Comparison of ENCODE assay signal across 21 cellular contexts in the genomic region with DNA sequence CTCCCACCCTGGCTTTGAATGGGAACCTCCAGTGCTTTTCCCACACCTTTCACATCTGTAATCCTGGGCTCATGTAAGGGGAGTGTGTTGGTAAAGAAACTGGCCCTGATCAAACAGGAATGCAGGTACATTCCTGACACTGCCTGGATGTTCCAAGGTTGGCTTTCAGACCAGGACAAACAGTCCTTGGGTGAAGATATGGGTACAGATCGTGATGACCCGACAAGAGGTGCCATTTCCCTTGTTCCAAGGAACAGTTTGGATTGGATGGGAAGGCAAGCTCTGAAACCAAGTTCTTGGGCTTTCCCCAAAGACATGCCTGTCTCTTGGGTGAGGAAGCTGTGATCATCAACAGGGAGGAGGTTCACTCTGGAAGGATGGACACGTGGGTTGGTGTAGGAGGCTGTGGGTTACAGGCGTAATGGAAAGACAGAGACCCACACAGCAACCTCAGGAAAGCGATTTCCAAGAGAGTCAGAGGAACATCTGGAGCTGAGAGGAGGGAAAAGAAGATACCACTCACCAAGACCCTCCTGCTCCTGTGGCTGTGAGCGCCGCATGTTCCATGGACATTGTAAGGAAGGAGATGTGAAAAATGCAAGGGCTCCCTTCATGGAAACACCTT. TPM values are rescaled to one million over a fixed set of nuclear protein-coding genes. Genes with fewer than 3 reads are reported as not detected.
A peak's percentile ranks its signal among the peaks of the same experiment; 100 is the strongest.
DNase-seq lines count a peak whose midpoint lies in the region; ATAC-seq and TF ChIP-seq lines count a peak whose summit lies in the region.
"Had no signal": no experiment of that assay in that cellular context is flagged by ENCODE, and none has a peak within 500 bp of the region (broad histone marks: within the 10 kb centered on the region; RNA-seq: fewer than 3 reads in every experiment).

No MANE protein-coding gene starts in this region.

- peak; percentile 12 for DNase-seq in activated T-cell treated with anti-CD3 and anti-CD28 coated beads, Interleukin-2, amount 50 U/mL, for 24 hours
- DNase-seq in activated T-cell treated with anti-CD3 and anti-CD28 coated beads for 4 hours, result no peak
- no peak for DNase-seq in IMR-90
- no peak for DNase-seq in activated naive CD8-positive, alpha-beta T cell treated with anti-CD3 and anti-CD28 coated beads for 36 hours
- no peak for DNase-seq in progenitor cell of endocrine pancreas (ENCODE audit: low spot score, unreplicated experiment)
- no peak for DNase-seq in dedifferentiated amniotic fluid mesenchymal stem cell (ENCODE audit: extremely low spot score)
- DNase-seq in NCI-H1092 (lab: John Stamatoyannopoulos, UW), result no peak
- DNase-seq: Calu3; CD4-positive, alpha-beta T cell; GF-D8; GM23248; Karpas-422; MG63; NCI-H1048; NCI-H1436 treated with DMSO at 0.1 percent for 48 hours; NCI-H2029; NCI-H345; NCI-H524 treated with DMSO at 0.1 percent for 48 hours had no signal

- no peak overlapping the region for H3K27ac ChIP-seq in IMR-90 (ENCODE audit: insufficient read depth, low read length)
- H3K27ac ChIP-seq: A549, GM23248 had no signal

- no peak overlapping the region for H2AK9ac ChIP-seq in IMR-90 (replicated peaks; ENCODE audit: low read depth, low read length, poor library complexity)

- no peak overlapping the region for H4K8ac ChIP-seq in IMR-90 (ENCODE audit: low read depth in 2 of 2, low read length in 2 of 2)

- H2BK120ac ChIP-seq in IMR-90 (ENCODE audit: low read depth, low read length), result peak overlapping the region; percentile 29; the same call in 1 of the 2 replicates

- no peaks in the 10 kb centered on the region for H4K20me1 ChIP-seq in IMR-90 (ENCODE audit: insufficient read depth, low read length)

- no peak for TF ChIP-seq RAD21 in IMR-90 (IDR thresholded peaks at IDR 0.05; ENCODE audit: low read length)

- no peak overlapping the region; the same call in 1 of the 2 replicates for H2BK20ac ChIP-seq in IMR-90 (ENCODE audit: low read depth, low read length)

- H3K27me3 ChIP-seq in IMR-90 (ENCODE audit: control insufficient read depth, insufficient read depth, low read length), result no peaks in the 10 kb centered on the region
- H3K27me3 ChIP-seq: MG63 had no signal

- no peak overlapping the region for H3K18ac ChIP-seq in IMR-90 (ENCODE audit: low read depth, low read length)

- H2AK5ac ChIP-seq in IMR-90 (ENCODE audit: low read depth, low read length), result peak overlapping the region; percentile 53

- H2BK5ac ChIP-seq in IMR-90 (ENCODE audit: low read depth, low read length, poor library complexity, severe bottlenecking), result no peak overlapping the region

- no peaks in the 10 kb centered on the region for H3K27me3 Mint-ChIP-seq in activated T-cell treated with anti-CD3 and anti-CD28 coated beads, Interleukin-2, amount 50 U/mL, for 24 hours
- H3K27me3 Mint-ChIP-seq in activated naive CD8-positive, alpha-beta T cell treated with anti-CD3 and anti-CD28 coated beads for 36 hours, result no peaks in the 10 kb centered on the region
- peaks cover 19% of the 10 kb centered on the region for H3K27me3 Mint-ChIP-seq in progenitor cell of endocrine pancreas
- H3K27me3 Mint-ChIP-seq: CD4-positive, alpha-beta T cell had no signal

- H3K4me3 ChIP-seq in IMR-90 (ENCODE audit: insufficient read depth, low read depth, low read length), result no peak overlapping the region
- H3K4me3 ChIP-seq: A549, GM23248, HAP-1, MG63 had no signal

- H3K56ac ChIP-seq in IMR-90 (ENCODE audit: extremely low read depth, insufficient read depth, low read length), result no peak overlapping the region

- TF ChIP-seq POLR2A in IMR-90 (IDR thresholded peaks at IDR 0.05; ENCODE audit: low read depth, low read length), result no peak

- H3K9ac ChIP-seq in IMR-90 (ENCODE audit: low read depth, low read length), result no peak overlapping the region
- H3K9ac ChIP-seq: GM23248 had no signal

- no peak for ATAC-seq in IMR-90 (ENCODE audit: low read depth)
- ATAC-seq: A549 had no signal

- no peak overlapping the region for H3K14ac ChIP-seq in IMR-90 (replicated peaks; ENCODE audit: low read depth, low read length)

- peaks cover 61% of the 10 kb centered on the region for H3K4me1 Mint-ChIP-seq in activated T-cell treated with anti-CD3 and anti-CD28 coated beads, Interleukin-2, amount 50 U/mL, for 24 hours (ENCODE audit: low read depth)
- peaks cover 35% of the 10 kb centered on the region for H3K4me1 Mint-ChIP-seq in activated naive CD8-positive, alpha-beta T cell treated with anti-CD3 and anti-CD28 coated beads for 36 hours
- H3K4me1 Mint-ChIP-seq in progenitor cell of endocrine pancreas (ENCODE audit: low read depth), result peaks cover 10% of the 10 kb centered on the region

- in situ Hi-C loops in IMR-90 (cut with MboI; ENCODE audit: low sequenced_read_pairs), result no loop called here

- peaks cover 0 to 19% of the 10 kb centered on the region in 2 experiments; a peak in 1 of 4 replicates for H3K79me1 ChIP-seq in IMR-90 (ENCODE audit: low read depth in 1 of 2, low read length in 2 of 2)

- H3K4me2 ChIP-seq in IMR-90 (ENCODE audit: low read depth, low read length), result no peak overlapping the region
- H3K4me2 ChIP-seq: A549 had no signal

- 0 out of 2 replicates have a peak overlapping the region, but pooled peaks have one; percentile 13 for H3K4ac ChIP-seq in IMR-90 (ENCODE audit: low read depth, low read length)

- H3K36me3 ChIP-seq in IMR-90 (ENCODE audit: control insufficient read depth, insufficient read depth, low read length), result peaks cover 8% of the 10 kb centered on the region
- H3K36me3 ChIP-seq: HAP-1 had no signal

- POLR2A ChIA-PET in IMR-90 (lab: Charles Lee; ENCODE audit: unreplicated experiment), result no interaction called here

- WGBS in IMR-90 (ENCODE audit: extremely low coverage in 2 of 2, insufficient read length in 1 of 2), 2 experiments, result 100% methylated on average over 2 of the region's 7 CpGs; no CpG with 5 or more reads in 1 of the 2 experiments

- peaks cover 28% of the 10 kb centered on the region for H3K4me1 ChIP-seq in IMR-90 (ENCODE audit: control insufficient read depth, insufficient read depth, low read length)
- H3K4me1 ChIP-seq: HAP-1 had no signal

- BruUV-seq in IMR-90 (replicated peaks; lab: Mats Ljungman, UMichigan), result no TSS peak

- H3K27ac Mint-ChIP-seq in activated T-cell treated with anti-CD3 and anti-CD28 coated beads, Interleukin-2, amount 50 U/mL, for 24 hours, result peak overlapping the region; percentile 73
- H3K27ac Mint-ChIP-seq in activated naive CD8-positive, alpha-beta T cell treated with anti-CD3 and anti-CD28 coated beads for 36 hours, result peak overlapping the region; percentile 61
- peak overlapping the region; percentile 34 for H3K27ac Mint-ChIP-seq in progenitor cell of endocrine pancreas
- H3K27ac Mint-ChIP-seq: CD4-positive, alpha-beta T cell had no signal

- H3K9me3 ChIP-seq in IMR-90 (ENCODE audit: control insufficient read depth, insufficient read depth, low read length), result no peaks in the 10 kb centered on the region
- H3K9me3 ChIP-seq: A549, HAP-1, MG63 had no signal

- H3K36me3 Mint-ChIP-seq in activated T-cell treated with anti-CD3 and anti-CD28 coated beads, Interleukin-2, amount 50 U/mL, for 24 hours (ENCODE audit: low read depth), result peaks cover 95% of the 10 kb centered on the region
- peaks cover 74% of the 10 kb centered on the region for H3K36me3 Mint-ChIP-seq in activated naive CD8-positive, alpha-beta T cell treated with anti-CD3 and anti-CD28 coated beads for 36 hours
- no peaks in the 10 kb centered on the region for H3K36me3 Mint-ChIP-seq in progenitor cell of endocrine pancreas (ENCODE audit: insufficient read depth)
- H3K36me3 Mint-ChIP-seq: IgD-negative memory B cell had no signal

- intact Hi-C loops in IMR-90 (cut with micrococcal nuclease), result no loop called here

- no peak overlapping the region for H3K23ac ChIP-seq in IMR-90 (ENCODE audit: low read depth, low read length)

- dilution Hi-C loops in IMR-90 (cut with HindIII; ENCODE audit: low sequenced_read_pairs, unreplicated experiment), result no loop called here

- H4K91ac ChIP-seq in IMR-90 (ENCODE audit: insufficient read depth, low read depth, low read length), result peak overlapping the region; percentile 11; the same call in 1 of the 2 replicates

- no peaks in the 10 kb centered on the region for H3K9me3 Mint-ChIP-seq in activated T-cell treated with anti-CD3 and anti-CD28 coated beads, Interleukin-2, amount 50 U/mL, for 24 hours
- no peaks in the 10 kb centered on the region for H3K9me3 Mint-ChIP-seq in activated naive CD8-positive, alpha-beta T cell treated with anti-CD3 and anti-CD28 coated beads for 36 hours
- no peaks in the 10 kb centered on the region for H3K9me3 Mint-ChIP-seq in progenitor cell of endocrine pancreas (ENCODE audit: low read depth)
- H3K9me3 Mint-ChIP-seq: CD4-positive, alpha-beta T cell; IgD-negative memory B cell had no signal

- H3K4me3 Mint-ChIP-seq in activated T-cell treated with anti-CD3 and anti-CD28 coated beads, Interleukin-2, amount 50 U/mL, for 24 hours, result no peak overlapping the region
- no peak overlapping the region for H3K4me3 Mint-ChIP-seq in activated naive CD8-positive, alpha-beta T cell treated with anti-CD3 and anti-CD28 coated beads for 36 hours
- H3K4me3 Mint-ChIP-seq in progenitor cell of endocrine pancreas (ENCODE audit: low read depth), result no peak overlapping the region
- H3K4me3 Mint-ChIP-seq: CD4-positive, alpha-beta T cell; IgD-negative memory B cell had no signal

- no peak overlapping the region for H2AFZ ChIP-seq in IMR-90 (replicated peaks; ENCODE audit: low read length, poor library complexity)
- H2AFZ ChIP-seq: GM23248 had no signal

- H3K9me1 ChIP-seq in IMR-90 (ENCODE audit: insufficient read depth, low read length), result peaks cover 21% of the 10 kb centered on the region

- peak overlapping the region; percentile 60; the same call in 2 of the 3 replicates for H2BK15ac ChIP-seq in IMR-90 (ENCODE audit: low read depth, low read length)

- no peak for TF ChIP-seq CTCF in IMR-90 (conservative IDR thresholded peaks at IDR 0.05; ENCODE audit: low read depth, low read length)
- no peak for TF ChIP-seq CTCF in progenitor cell of endocrine pancreas (IDR thresholded peaks at IDR 0.05; ENCODE audit: unreplicated experiment)

- CTCF ChIA-PET in IMR-90 (lab: Yijun Ruan, JAX), result no interaction called here

- no peak overlapping the region for H4K5ac ChIP-seq in IMR-90 (ENCODE audit: low read depth, low read length)

TF ChIP-seq in IMR-90, 13 proteins besides CTCF, POLR2A, EP300 and RAD21 (continues in another document):
- TF ChIP-seq SMC3 (IDR thresholded peaks at IDR 0.05; ENCODE audit: low read depth, low read length), result no peak

RNA-seq across cellular contexts. Expression of a gene that starts 26.4 kb away (rescaled TPM):
- 3.9 and 5.4 TPM in 2 replicates for total RNA-seq in IMR-90 (2012; rRNA removed)
- 8.5 and 10.8 TPM in 2 replicates for polyA plus RNA-seq in IMR-90 (2012; rRNA removed)
- 6.0 and 8.5 TPM in 2 replicates for polyA plus RNA-seq in IMR-90 (2012; cell fraction: cytosol; rRNA removed)
- polyA plus RNA-seq in IMR-90 (2012; cell fraction: nucleus; rRNA removed; ENCODE audit: low replicate concordance), result 6.6 and 12.7 TPM in 2 replicates
- 10 to 100 TPM; 55.8 TPM for total RNA-seq in activated naive CD8-positive, alpha-beta T cell treated with anti-CD3 and anti-CD28 coated beads for 36 hours
- total RNA-seq in progenitor cell of endocrine pancreas, result 0.31 and 0.38 TPM in 2 replicates

RNA-seq across cellular contexts. Expression of a gene that starts 58.7 kb away (rescaled TPM):
- 10.4 and 10.6 TPM in 2 replicates for total RNA-seq in IMR-90 (2012; rRNA removed)
- 64.7 and 65.1 TPM in 2 replicates for polyA plus RNA-seq in IMR-90 (2012; rRNA removed)
- 51.5 and 60.5 TPM in 2 replicates for polyA plus RNA-seq in IMR-90 (2012; cell fraction: cytosol; rRNA removed)
- 183 and 377 TPM in 2 replicates for polyA plus RNA-seq in IMR-90 (2012; cell fraction: nucleus; rRNA removed; ENCODE audit: low replicate concordance)
- 100 to 1,000 TPM; 233 to 246 TPM for total RNA-seq in activated naive CD8-positive, alpha-beta T cell treated with anti-CD3 and anti-CD28 coated beads for 36 hours
- 80.0 and 81.0 TPM in 2 replicates for total RNA-seq in progenitor cell of endocrine pancreas
